ENCODE assay signal across 16 cellular contexts in genomic region chr9:13070612-13071595, GRCh38.
DNase-seq lines count a peak whose midpoint lies in the region; ATAC-seq and TF ChIP-seq lines count a peak whose summit lies in the region.
"Had no signal": no experiment of that assay in that cellular context is flagged by ENCODE, and none has a peak within 500 bp of the region (broad histone marks: within the 10 kb centered on the region; RNA-seq: fewer than 3 reads in every experiment).

No MANE protein-coding gene starts in this region.

- H3K27me3 Mint-ChIP-seq in mesothelial cell of epicardium (ENCODE audit: low read depth): no peaks in the 10 kb centered on the region
- no peaks in the 10 kb centered on the region for H3K27me3 Mint-ChIP-seq in stimulated activated memory B cell treated with anti-CD40 and anti-IgM and Interleukin-4, amounts not matched to agents 10 μg/mL and 1 μg/mL and 100 μg/mL, for 72 hours
- H3K27me3 Mint-ChIP-seq: B cell; CD4-positive, alpha-beta memory T cell; IgD-negative memory B cell had no signal

- peak overlapping the region; percentile 37 for H3K27ac Mint-ChIP-seq in mesothelial cell of epicardium
- no peak overlapping the region for H3K27ac Mint-ChIP-seq in stimulated activated memory B cell treated with anti-CD40 and anti-IgM and Interleukin-4, amounts not matched to agents 10 μg/mL and 1 μg/mL and 100 μg/mL, for 72 hours
- H3K27ac Mint-ChIP-seq: B cell; CD4-positive, alpha-beta memory T cell; IgD-negative memory B cell had no signal

- CTCF ChIA-PET in HEK293T (lab: Yijun Ruan, JAX): no interaction called here

- peaks cover 9% of the 10 kb centered on the region for H3K36me3 Mint-ChIP-seq in mesothelial cell of epicardium
- H3K36me3 Mint-ChIP-seq in stimulated activated memory B cell treated with anti-CD40 and anti-IgM and Interleukin-4, amounts not matched to agents 10 μg/mL and 1 μg/mL and 100 μg/mL, for 72 hours: no peaks in the 10 kb centered on the region
- H3K36me3 Mint-ChIP-seq: CD4-positive, alpha-beta memory T cell; IgD-negative memory B cell had no signal

- POLR2A ChIA-PET in HEK293T (lab: Yijun Ruan, JAX): no interaction called here

- peaks cover 37% of the 10 kb centered on the region for H3K9me3 Mint-ChIP-seq in mesothelial cell of epicardium
- peaks cover 23% of the 10 kb centered on the region for H3K9me3 Mint-ChIP-seq in stimulated activated memory B cell treated with anti-CD40 and anti-IgM and Interleukin-4, amounts not matched to agents 10 μg/mL and 1 μg/mL and 100 μg/mL, for 72 hours

- no peak for ATAC-seq in stimulated activated memory B cell treated with anti-CD40 and anti-IgM and Interleukin-4, amounts not matched to agents 10 μg/mL and 1 μg/mL and 100 μg/mL, for 72 hours

- DNase-seq in DMS153 treated with DMSO at 0.1 percent for 48 hours (lab: John Stamatoyannopoulos, UW; ENCODE audit: unreplicated experiment): peak; percentile 43
- DNase-seq in NCI-H146 (lab: John Stamatoyannopoulos, UW): peak; percentile 50
- peak; percentile 36 for DNase-seq in NCI-H774 (lab: John Stamatoyannopoulos, UW)
- DNase-seq in mesothelial cell of epicardium (ENCODE audit: low spot score in 2 of 2, unreplicated experiment in 2 of 2): no peak
- DNase-seq in SHP77 (lab: John Stamatoyannopoulos, UW): no peak
- DNase-seq in HEK293T (ENCODE audit: extremely low spot score): no peak
- no peak for DNase-seq in NK-92 treated with Interleukin-12 subunit alpha and Interleukin-12 subunit beta, amount 100 ng/mL, for 24 hours (lab: John Stamatoyannopoulos, UW)
- DNase-seq: CD4-positive, alpha-beta memory T cell; EL; H7; NCI-H1694 treated with DMSO at 0.1 percent for 48 hours; NCI-H748 treated with DMSO at 0.1 percent for 48 hours; SW 1271 had no signal

- peaks cover 9% of the 10 kb centered on the region for H3K4me1 Mint-ChIP-seq in mesothelial cell of epicardium
- no peaks in the 10 kb centered on the region for H3K4me1 Mint-ChIP-seq in stimulated activated memory B cell treated with anti-CD40 and anti-IgM and Interleukin-4, amounts not matched to agents 10 μg/mL and 1 μg/mL and 100 μg/mL, for 72 hours
- H3K4me1 Mint-ChIP-seq: B cell; CD4-positive, alpha-beta memory T cell; IgD-negative memory B cell had no signal

- no peak overlapping the region for H3K4me3 Mint-ChIP-seq in mesothelial cell of epicardium
- H3K4me3 Mint-ChIP-seq in stimulated activated memory B cell treated with anti-CD40 and anti-IgM and Interleukin-4, amounts not matched to agents 10 μg/mL and 1 μg/mL and 100 μg/mL, for 72 hours: no peak overlapping the region
- H3K4me3 Mint-ChIP-seq: B cell; CD4-positive, alpha-beta memory T cell; IgD-negative memory B cell had no signal

- TF ChIP-seq CTCF in mesothelial cell of epicardium (IDR thresholded peaks at IDR 0.05; ENCODE audit: unreplicated experiment): no peak

TF ChIP-seq in HEK293T, 16 proteins besides CTCF, POLR2A, EP300 and RAD21:
- TF ChIP-seq LEF1 (IDR thresholded peaks at IDR 0.05; ENCODE audit: borderline replicate concordance) (no peak), BHLHE40 (IDR thresholded peaks at IDR 0.05; ENCODE audit: borderline replicate concordance) (no peak), HDGF (IDR thresholded peaks at IDR 0.05; ENCODE audit: borderline replicate concordance) (no peak), CTBP1 (IDR thresholded peaks at IDR 0.05; ENCODE audit: borderline replicate concordance) (no peak), FOXA1 (IDR thresholded peaks at IDR 0.05) (no peak), ARNT (IDR thresholded peaks at IDR 0.05) (no peak), SUZ12 (IDR thresholded peaks at IDR 0.05) (no peak), ZNF384 (IDR thresholded peaks at IDR 0.05) (no peak), NFRKB (IDR thresholded peaks at IDR 0.05) (no peak), FOXK2 (IDR thresholded peaks at IDR 0.05) (no peak)

Comparison
In these comparisons a context has a peak if more than half of its experiments do, and no peak if none do; other contexts are left out.
1. DNase-seq: peak in DMS153 treated with DMSO at 0.1 percent for 48 hours (single experiment), NCI-H146 (single experiment) and NCI-H774 (single experiment); none in mesothelial cell of epicardium (0 of 2), SHP77 (0 of 2), HEK293T (single experiment) and NK-92 treated with Interleukin-12 subunit alpha and Interleukin-12 subunit beta, amount 100 ng/mL, for 24 hours (single experiment).